Comparison of ENCODE assay signal across 5 cellular contexts in the genomic region with DNA sequence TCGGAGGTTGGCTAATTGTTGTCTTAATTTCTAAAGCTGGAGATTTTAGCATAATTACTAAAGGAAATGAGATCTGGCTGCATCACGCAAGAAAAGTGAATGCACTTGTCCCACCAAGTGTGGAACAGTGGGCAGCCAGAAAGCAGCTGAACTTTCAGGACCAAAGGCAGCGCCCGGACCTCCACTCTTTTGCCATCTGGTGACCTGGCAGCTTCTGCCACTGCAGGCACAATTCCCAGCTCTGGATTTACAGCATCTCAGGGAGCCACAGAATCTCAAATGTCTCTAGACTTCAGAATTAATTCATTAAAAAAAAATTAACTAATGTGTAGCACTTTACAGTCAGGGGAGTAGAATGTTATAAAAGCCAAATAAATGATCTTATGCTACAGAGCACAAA.
"Had no signal": no experiment of that assay in that cellular context is flagged by ENCODE, and none has a peak within 500 bp of the region (broad histone marks: within the 10 kb centered on the region; RNA-seq: fewer than 3 reads in every experiment).

No MANE protein-coding gene starts in this region.

- H3K4me2 ChIP-seq: GM23338 had no signal

- H2AFZ ChIP-seq: GM23338 had no signal

- H3K4me3 Mint-ChIP-seq: GM23338, H9 had no signal

- H3K9me3 Mint-ChIP-seq: GM23338, H9 had no signal

- H3K27ac Mint-ChIP-seq: GM23338, H9 had no signal

- H3K4me1 Mint-ChIP-seq: H9 had no signal

- ATAC-seq: GM23338 had no signal

- H3K4me3 ChIP-seq: GM23338 had no signal

- DNase-seq: H9, HCEC 1CT, IMR-90, KBM-7 had no signal
